10 cellular contexts compared by ENCODE assay signal in genomic region chr2:144453486-144454158, GRCh38.
A peak's percentile ranks its signal among the peaks of the same experiment; 100 is the strongest.
DNase-seq lines count a peak whose midpoint lies in the region; ATAC-seq and TF ChIP-seq lines count a peak whose summit lies in the region.
"Had no signal": no experiment of that assay in that cellular context is flagged by ENCODE, and none has a peak within 500 bp of the region (broad histone marks: within the 10 kb centered on the region; RNA-seq: fewer than 3 reads in every experiment).

No MANE protein-coding gene starts in this region.

- peaks cover 32% of the 10 kb centered on the region for H3K79me2 ChIP-seq in OCI-LY1 (ENCODE audit: insufficient read depth, low read length)
- peaks cover 100% of the 10 kb centered on the region for H3K79me2 ChIP-seq in neural progenitor cell (ENCODE audit: low read depth)

- no peaks in the 10 kb centered on the region for H4K20me1 ChIP-seq in OCI-LY1 (ENCODE audit: insufficient read depth, low read length)
- peaks cover 95% of the 10 kb centered on the region for H4K20me1 ChIP-seq in neural progenitor cell (ENCODE audit: low read depth)

- H2AFZ ChIP-seq in OCI-LY1 (ENCODE audit: low read length) (no peak overlapping the region), neural progenitor cell (replicated peaks) (no peak overlapping the region)

- TF ChIP-seq CTCF in OCI-LY1 (IDR thresholded peaks at IDR 0.05; ENCODE audit: low read length) (no peak), endodermal cell (conservative IDR thresholded peaks at IDR 0.05) (no peak), neural progenitor cell (IDR thresholded peaks at IDR 0.05) (no peak)

- no peaks in the 10 kb centered on the region for H3K9me3 ChIP-seq in OCI-LY1 (ENCODE audit: low read length)
- H3K9me3 ChIP-seq in endodermal cell (ENCODE audit: control insufficient read depth, low read length), result no peaks in the 10 kb centered on the region
- no peaks in the 10 kb centered on the region for H3K9me3 ChIP-seq in neural progenitor cell (ENCODE audit: low read depth)

- H3K27me3 Mint-ChIP-seq in endodermal cell (ENCODE audit: insufficient read depth) (peaks cover 13% of the 10 kb centered on the region), neural progenitor cell (ENCODE audit: insufficient read depth, low read depth) (peaks cover under 1% of the 10 kb centered on the region)

- H3K36me3 ChIP-seq in OCI-LY1 (ENCODE audit: insufficient read depth, low read length) (no peaks in the 10 kb centered on the region), endodermal cell (ENCODE audit: control insufficient read depth, insufficient read depth, low read length) (no peaks in the 10 kb centered on the region), neural progenitor cell (no peaks in the 10 kb centered on the region)

- H3K36me3 Mint-ChIP-seq in endodermal cell (ENCODE audit: low read depth), result no peaks in the 10 kb centered on the region
- peaks cover 5% of the 10 kb centered on the region for H3K36me3 Mint-ChIP-seq in neural progenitor cell

- H3K27me3 ChIP-seq in OCI-LY1 (ENCODE audit: insufficient read depth, low read length), result no peaks in the 10 kb centered on the region
- H3K27me3 ChIP-seq in endodermal cell (ENCODE audit: control insufficient read depth, insufficient read depth, low read length, poor library complexity, severe bottlenecking), result peaks cover 3% of the 10 kb centered on the region
- no peaks in the 10 kb centered on the region for H3K27me3 ChIP-seq in neural progenitor cell

- peak overlapping the region; percentile 81 for H3K27ac ChIP-seq in OCI-LY1 (ENCODE audit: low read depth, low read length, poor library complexity, severe bottlenecking)
- peak overlapping the region; percentile 12 for H3K27ac ChIP-seq in endodermal cell (ENCODE audit: low read depth, low read length)
- peak overlapping the region; percentile 84 for H3K27ac ChIP-seq in neural progenitor cell

- H3K9me3 Mint-ChIP-seq in endodermal cell, result no peaks in the 10 kb centered on the region
- H3K9me3 Mint-ChIP-seq in neural progenitor cell, result no peaks in the 10 kb centered on the region

- peak; percentile 17 for DNase-seq in AG08395 (ENCODE audit: low spot score)
- DNase-seq in endodermal cell, result no peak
- DNase-seq in neural progenitor cell (ENCODE audit: low spot score), result no peak
- DNase-seq in NCI-H1417 treated with DMSO at 0.1 percent for 48 hours (lab: John Stamatoyannopoulos, UW), result no peak
- no peak for DNase-seq in activated effector memory CD4-positive, alpha-beta T cell treated with anti-CD3 and anti-CD28 coated beads, Interleukin-2, amount 50 U/mL, for 16 hours
- no peak for DNase-seq in H4 (ENCODE audit: low spot score)
- DNase-seq: NCI-H524, occipital lobe had no signal

- H3K4me1 ChIP-seq in OCI-LY1 (ENCODE audit: insufficient read depth, low read length, severe bottlenecking) (peaks cover 100% of the 10 kb centered on the region), endodermal cell (ENCODE audit: control insufficient read depth, insufficient read depth, low read length) (peaks cover 14% of the 10 kb centered on the region), neural progenitor cell (peaks cover 59% of the 10 kb centered on the region)

- 95 to 100% methylated on average over 1 to 5 of the region's 5 CpGs for WGBS in endodermal cell (ENCODE audit: insufficient coverage in 1 of 2, insufficient read length in 1 of 2), 2 experiments

- H3K4me2 ChIP-seq in OCI-LY1 (ENCODE audit: low read length), result peak overlapping the region; percentile 72; the same call in 1 of the 2 replicates
- H3K4me2 ChIP-seq in neural progenitor cell, result peak overlapping the region; percentile 76

- H3K4me3 Mint-ChIP-seq in endodermal cell (no peak overlapping the region), neural progenitor cell (peak overlapping the region; percentile 73)

- H3F3A ChIP-seq in OCI-LY1 (ENCODE audit: insufficient read depth, low read length), result 0 out of 2 replicates have a peak, but pooled peaks cover 4% of the 10 kb centered on the region
- H3F3A ChIP-seq in neural progenitor cell (ENCODE audit: low read depth), result peaks cover 37% of the 10 kb centered on the region

- ATAC-seq in HG03460 (IDR thresholded peaks at IDR 0.05; ENCODE audit: unreplicated experiment), result no peak

- no peak overlapping the region for H3K27ac Mint-ChIP-seq in endodermal cell
- peak overlapping the region; percentile 99 for H3K27ac Mint-ChIP-seq in neural progenitor cell

- H3K9ac ChIP-seq in OCI-LY1 (ENCODE audit: low read length) (peak overlapping the region; percentile 32; the same call in 1 of the 2 replicates), endodermal cell (ENCODE audit: extremely low read depth, low read length, poor library complexity, severe bottlenecking) (no peak overlapping the region), neural progenitor cell (no peak overlapping the region)

- H3K4me1 Mint-ChIP-seq in endodermal cell, result peaks cover 40% of the 10 kb centered on the region
- H3K4me1 Mint-ChIP-seq in neural progenitor cell, result peaks cover 83% of the 10 kb centered on the region

- no peak overlapping the region for H3K4me3 ChIP-seq in OCI-LY1 (ENCODE audit: low read depth, low read length, poor library complexity, severe bottlenecking)
- H3K4me3 ChIP-seq in endodermal cell (ENCODE audit: low read length), result no peak overlapping the region
- H3K4me3 ChIP-seq in neural progenitor cell, result no peak overlapping the region

- no peaks in the 10 kb centered on the region for H3K9me2 ChIP-seq in OCI-LY1 (ENCODE audit: low read depth, low read length)

Comparison
In these comparisons a context has a peak if more than half of its experiments do, and no peak if none do; other contexts are left out.
1. H3K27ac ChIP-seq: peak in every context shown above with its lines; median percentile 84 in neural progenitor cell; 81 in OCI-LY1; 12 in endodermal cell.